ENCODE assay signal across 8 cellular contexts in genomic region chr17:42276359-42276608, GRCh38. TPM values are rescaled to one million over a fixed set of nuclear protein-coding genes. Genes with fewer than 3 reads are reported as not detected.
DNase-seq lines count a peak whose midpoint lies in the region; ATAC-seq lines count a peak whose summit lies in the region.

Gene STAT5B (minus strand): TSS chr17:42276391. CDS start chr17:42232127, 44,264 bp downstream.

- CTCF ChIA-PET in activated CD8-positive, alpha-beta memory T cell treated with anti-CD3 and anti-CD28 coated beads for 36 hours (lab: Charles Lee) = interaction anchor here (0.6 to 2.8 kb wide), 3 partner anchors 28 to 182 kb away, joined by 4 to 10 read pairs (median 7); no protein-coding TSS in a partner anchor

- DNase-seq in DMS 273 (lab: John Stamatoyannopoulos, UW; ENCODE audit: unreplicated experiment) = peak; percentile 89
- DNase-seq in DMS 273 treated with DMSO at 0.1 percent for 48 hours (lab: John Stamatoyannopoulos, UW) = no peak
- peak; percentile 43 for DNase-seq in NCI-H510A treated with DMSO at 0.1 percent for 48 hours (lab: John Stamatoyannopoulos, UW)
- DNase-seq in effector CD8-positive, alpha-beta T cell (lab: John Stamatoyannopoulos, UW) = peak; percentile 35
- DNase-seq in medulla oblongata (ENCODE audit: extremely low spot score) = peak; percentile 71
- DNase-seq in stimulated activated CD8-positive, alpha-beta memory T cell treated with anti-CD3 and anti-CD28 coated beads, Interleukin-4, amount 100 ng/mL, for 24 hours (ENCODE audit: low read depth) = peak; percentile 47

- POLR2A ChIA-PET in activated CD8-positive, alpha-beta memory T cell treated with anti-CD3 and anti-CD28 coated beads for 36 hours (lab: Charles Lee) = interaction anchor here (1.6 to 3.1 kb wide), 2 partner anchors 12 to 29 kb away, joined by 13 to 32 read pairs; partner anchors contain the start of gene STAT5A

- ATAC-seq in HG02759 (IDR thresholded peaks at IDR 0.05; ENCODE audit: unreplicated experiment) = peak; percentile 80

RNA-seq across cellular contexts. Expression of gene STAT5B, which starts in this region (rescaled TPM):
- total RNA-seq in activated CD8-positive, alpha-beta memory T cell treated with anti-CD3 and anti-CD28 coated beads for 36 hours = 100 to 1,000 TPM; 102 to 111 TPM
